Comparison of ENCODE assay signal across 1 cellular context in the genomic region with DNA sequence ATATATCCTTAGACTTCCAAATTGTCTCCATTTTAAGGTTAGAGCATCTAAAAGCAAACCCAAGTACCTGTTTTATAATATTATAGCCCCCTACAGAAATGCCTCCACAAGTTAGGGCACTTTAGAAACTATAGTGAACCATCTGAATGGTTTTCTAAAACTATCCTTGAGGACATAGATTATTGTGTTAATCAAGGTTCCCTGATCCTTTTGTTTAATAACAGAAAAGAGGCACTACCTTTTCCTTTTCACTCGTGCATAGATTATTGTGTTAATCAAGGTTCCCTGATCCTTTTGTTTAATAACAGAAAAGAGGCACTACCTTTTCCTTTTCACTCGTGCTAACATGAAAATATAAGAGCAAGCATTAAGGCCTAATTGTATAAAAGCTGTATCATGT.
TF ChIP-seq lines count a peak whose summit lies in the region.

No MANE protein-coding gene starts in this region.

TF ChIP-seq in H1, 55 proteins besides CTCF, POLR2A, EP300 and RAD21:
- TF ChIP-seq, protein P1, sequence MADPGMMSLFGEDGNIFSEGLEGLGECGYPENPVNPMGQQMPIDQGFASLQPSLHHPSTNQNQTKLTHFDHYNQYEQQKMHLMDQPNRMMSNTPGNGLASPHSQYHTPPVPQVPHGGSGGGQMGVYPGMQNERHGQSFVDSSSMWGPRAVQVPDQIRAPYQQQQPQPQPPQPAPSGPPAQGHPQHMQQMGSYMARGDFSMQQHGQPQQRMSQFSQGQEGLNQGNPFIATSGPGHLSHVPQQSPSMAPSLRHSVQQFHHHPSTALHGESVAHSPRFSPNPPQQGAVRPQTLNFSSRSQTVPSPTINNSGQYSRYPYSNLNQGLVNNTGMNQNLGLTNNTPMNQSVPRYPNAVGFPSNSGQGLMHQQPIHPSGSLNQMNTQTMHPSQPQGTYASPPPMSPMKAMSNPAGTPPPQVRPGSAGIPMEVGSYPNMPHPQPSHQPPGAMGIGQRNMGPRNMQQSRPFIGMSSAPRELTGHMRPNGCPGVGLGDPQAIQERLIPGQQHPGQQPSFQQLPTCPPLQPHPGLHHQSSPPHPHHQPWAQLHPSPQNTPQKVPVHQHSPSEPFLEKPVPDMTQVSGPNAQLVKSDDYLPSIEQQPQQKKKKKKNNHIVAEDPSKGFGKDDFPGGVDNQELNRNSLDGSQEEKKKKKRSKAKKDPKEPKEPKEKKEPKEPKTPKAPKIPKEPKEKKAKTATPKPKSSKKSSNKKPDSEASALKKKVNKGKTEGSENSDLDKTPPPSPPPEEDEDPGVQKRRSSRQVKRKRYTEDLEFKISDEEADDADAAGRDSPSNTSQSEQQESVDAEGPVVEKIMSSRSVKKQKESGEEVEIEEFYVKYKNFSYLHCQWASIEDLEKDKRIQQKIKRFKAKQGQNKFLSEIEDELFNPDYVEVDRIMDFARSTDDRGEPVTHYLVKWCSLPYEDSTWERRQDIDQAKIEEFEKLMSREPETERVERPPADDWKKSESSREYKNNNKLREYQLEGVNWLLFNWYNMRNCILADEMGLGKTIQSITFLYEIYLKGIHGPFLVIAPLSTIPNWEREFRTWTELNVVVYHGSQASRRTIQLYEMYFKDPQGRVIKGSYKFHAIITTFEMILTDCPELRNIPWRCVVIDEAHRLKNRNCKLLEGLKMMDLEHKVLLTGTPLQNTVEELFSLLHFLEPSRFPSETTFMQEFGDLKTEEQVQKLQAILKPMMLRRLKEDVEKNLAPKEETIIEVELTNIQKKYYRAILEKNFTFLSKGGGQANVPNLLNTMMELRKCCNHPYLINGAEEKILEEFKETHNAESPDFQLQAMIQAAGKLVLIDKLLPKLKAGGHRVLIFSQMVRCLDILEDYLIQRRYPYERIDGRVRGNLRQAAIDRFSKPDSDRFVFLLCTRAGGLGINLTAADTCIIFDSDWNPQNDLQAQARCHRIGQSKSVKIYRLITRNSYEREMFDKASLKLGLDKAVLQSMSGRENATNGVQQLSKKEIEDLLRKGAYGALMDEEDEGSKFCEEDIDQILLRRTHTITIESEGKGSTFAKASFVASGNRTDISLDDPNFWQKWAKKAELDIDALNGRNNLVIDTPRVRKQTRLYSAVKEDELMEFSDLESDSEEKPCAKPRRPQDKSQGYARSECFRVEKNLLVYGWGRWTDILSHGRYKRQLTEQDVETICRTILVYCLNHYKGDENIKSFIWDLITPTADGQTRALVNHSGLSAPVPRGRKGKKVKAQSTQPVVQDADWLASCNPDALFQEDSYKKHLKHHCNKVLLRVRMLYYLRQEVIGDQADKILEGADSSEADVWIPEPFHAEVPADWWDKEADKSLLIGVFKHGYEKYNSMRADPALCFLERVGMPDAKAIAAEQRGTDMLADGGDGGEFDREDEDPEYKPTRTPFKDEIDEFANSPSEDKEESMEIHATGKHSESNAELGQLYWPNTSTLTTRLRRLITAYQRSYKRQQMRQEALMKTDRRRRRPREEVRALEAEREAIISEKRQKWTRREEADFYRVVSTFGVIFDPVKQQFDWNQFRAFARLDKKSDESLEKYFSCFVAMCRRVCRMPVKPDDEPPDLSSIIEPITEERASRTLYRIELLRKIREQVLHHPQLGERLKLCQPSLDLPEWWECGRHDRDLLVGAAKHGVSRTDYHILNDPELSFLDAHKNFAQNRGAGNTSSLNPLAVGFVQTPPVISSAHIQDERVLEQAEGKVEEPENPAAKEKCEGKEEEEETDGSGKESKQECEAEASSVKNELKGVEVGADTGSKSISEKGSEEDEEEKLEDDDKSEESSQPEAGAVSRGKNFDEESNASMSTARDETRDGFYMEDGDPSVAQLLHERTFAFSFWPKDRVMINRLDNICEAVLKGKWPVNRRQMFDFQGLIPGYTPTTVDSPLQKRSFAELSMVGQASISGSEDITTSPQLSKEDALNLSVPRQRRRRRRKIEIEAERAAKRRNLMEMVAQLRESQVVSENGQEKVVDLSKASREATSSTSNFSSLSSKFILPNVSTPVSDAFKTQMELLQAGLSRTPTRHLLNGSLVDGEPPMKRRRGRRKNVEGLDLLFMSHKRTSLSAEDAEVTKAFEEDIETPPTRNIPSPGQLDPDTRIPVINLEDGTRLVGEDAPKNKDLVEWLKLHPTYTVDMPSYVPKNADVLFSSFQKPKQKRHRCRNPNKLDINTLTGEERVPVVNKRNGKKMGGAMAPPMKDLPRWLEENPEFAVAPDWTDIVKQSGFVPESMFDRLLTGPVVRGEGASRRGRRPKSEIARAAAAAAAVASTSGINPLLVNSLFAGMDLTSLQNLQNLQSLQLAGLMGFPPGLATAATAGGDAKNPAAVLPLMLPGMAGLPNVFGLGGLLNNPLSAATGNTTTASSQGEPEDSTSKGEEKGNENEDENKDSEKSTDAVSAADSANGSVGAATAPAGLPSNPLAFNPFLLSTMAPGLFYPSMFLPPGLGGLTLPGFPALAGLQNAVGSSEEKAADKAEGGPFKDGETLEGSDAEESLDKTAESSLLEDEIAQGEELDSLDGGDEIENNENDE (IDR thresholded peaks at IDR 0.05; ENCODE audit: insufficient replicate concordance, low read length): peak; percentile 87
